8 cellular contexts compared by ENCODE assay signal in the genomic region with DNA sequence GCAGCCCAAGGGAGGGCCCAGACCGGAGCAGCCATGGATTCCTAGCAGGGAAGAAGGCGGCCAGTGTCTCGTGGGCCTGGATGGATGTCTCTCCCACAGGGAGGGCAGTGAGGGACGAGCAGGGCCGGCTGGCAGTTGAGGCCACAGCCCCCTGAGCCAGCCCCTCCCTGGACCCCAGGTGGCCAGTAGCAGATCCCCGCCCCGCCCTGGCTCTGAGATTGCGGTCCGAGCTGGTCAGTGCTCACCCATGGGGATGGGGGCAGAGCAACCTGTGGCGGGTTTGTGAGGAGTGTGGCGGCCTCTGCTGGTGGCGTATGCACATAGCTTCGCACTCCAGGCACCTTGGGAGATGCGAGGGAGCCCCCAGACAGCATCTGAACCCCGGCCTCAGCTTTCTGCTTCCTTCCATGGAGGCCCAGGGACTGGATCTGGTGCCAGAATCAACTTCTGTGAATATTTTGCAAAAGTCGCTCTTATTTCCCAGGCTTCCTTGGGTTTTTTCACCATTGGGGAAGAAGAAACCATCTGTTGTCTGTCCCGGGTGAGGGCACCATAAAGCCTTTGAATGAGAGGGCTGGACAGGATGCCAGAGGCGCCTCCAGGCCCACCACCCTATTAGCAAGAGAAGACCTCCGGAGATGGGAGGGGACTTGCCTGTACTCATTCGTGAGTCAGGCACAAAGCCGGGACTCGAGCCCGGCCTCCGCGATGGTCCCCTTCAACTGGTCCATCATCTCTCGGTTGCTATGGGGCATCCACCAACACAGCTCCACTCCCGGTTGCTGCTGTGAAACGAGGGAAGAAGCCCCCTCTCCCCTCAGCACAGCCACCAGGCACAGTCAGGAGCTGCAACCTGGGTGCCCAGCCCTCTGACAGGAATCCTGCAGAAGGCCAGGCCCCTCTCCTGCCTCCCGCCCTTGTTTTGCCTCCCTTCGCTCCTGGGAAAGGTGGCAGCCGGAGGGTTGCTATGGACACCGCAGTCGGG. TPM values are rescaled to one million over a fixed set of nuclear protein-coding genes. Genes with fewer than 3 reads are reported as not detected.
A peak's percentile ranks its signal among the peaks of the same experiment; 100 is the strongest.
DNase-seq lines count a peak whose midpoint lies in the region; ATAC-seq and TF ChIP-seq lines count a peak whose summit lies in the region.

No MANE protein-coding gene starts in this region.

- H3K4me3 ChIP-seq in lung = no peak overlapping the region

- ATAC-seq in HG03064 (IDR thresholded peaks at IDR 0.05; ENCODE audit: low read depth, unreplicated experiment) (peak; percentile 57), lung (ENCODE audit: insufficient read depth, low FRiP score) (peak; percentile 90), HG03159 (IDR thresholded peaks at IDR 0.05; ENCODE audit: unreplicated experiment) (no peak)

- no peak overlapping the region for H3K27ac ChIP-seq in lung (ENCODE audit: low read depth in 1 of 2, low read length in 1 of 2)

- peak; percentile 79 for TF ChIP-seq CTCF in lung (IDR thresholded peaks at IDR 0.05; ENCODE audit: control extremely low read depth, extremely low read depth)

- H3K4me1 ChIP-seq in lung (ENCODE audit: control insufficient read depth in 2 of 2, insufficient read depth in 2 of 2, low read length in 2 of 2) = no peaks in the 10 kb centered on the region

- no peaks in the 10 kb centered on the region for H3K9me3 ChIP-seq in lung (ENCODE audit: control insufficient read depth in 2 of 2, insufficient read depth in 1 of 2, low read length in 1 of 2)

- DNase-seq in DMS153 (lab: John Stamatoyannopoulos, UW) (peak; percentile 27), NCI-H526 (lab: John Stamatoyannopoulos, UW) (peak; percentile 50 to 96), dermis microvascular lymphatic vessel endothelial cell (ENCODE audit: low read depth in 2 of 2) (peak; percentile 51 to 81), lung (ENCODE audit: low spot score) (peak; percentile 78)
- DNase-seq in activated CD4-positive, alpha-beta T cell treated with anti-CD3 and anti-CD28 coated beads, Interleukin-2, amount 50 U/mL, for 24 hours (ENCODE audit: low read depth in 1 of 2, low spot score in 1 of 2) = peak; percentile 60 to 66
- DNase-seq in stimulated activated CD8-positive, alpha-beta memory T cell treated with anti-CD3 and anti-CD28 coated beads, Interleukin-12 subunit alpha, Interleukin-12 subunit beta, amount 100 ng/mL, for 4 hours (ENCODE audit: low read depth) = peak; percentile 55

- WGBS in lung, 2 donors = 49 to 55% methylated on average over 33 of the region's 33 CpGs

- no peaks in the 10 kb centered on the region for H3K36me3 ChIP-seq in lung (ENCODE audit: control insufficient read depth in 2 of 2, insufficient read depth in 2 of 2, low read length in 2 of 2)

- no peaks in the 10 kb centered on the region for H3K27me3 ChIP-seq in lung (ENCODE audit: control insufficient read depth, insufficient read depth)

RNA-seq across cellular contexts. Expression of a gene that starts 8.6 kb away (rescaled TPM):
- 1.0 and 1.8 TPM in 2 replicates for total RNA-seq in dermis microvascular lymphatic vessel endothelial cell
- total RNA-seq in lung = 1 to 10 TPM; 3.2 to 4.9 TPM
- polyA plus RNA-seq in lung = under 1 TPM; 0.47 to 0.55 TPM

RNA-seq across cellular contexts. Expression of a gene that starts 57.9 kb away (rescaled TPM):
- total RNA-seq in dermis microvascular lymphatic vessel endothelial cell (8.6 and 12.0 TPM in 2 replicates), lung (10 to 100 TPM; 18.4 to 48.8 TPM)
- polyA plus RNA-seq in lung = 10 to 100 TPM; 39.0 to 47.9 TPM

Comparison
In these comparisons a context has a peak if more than half of its experiments do, and no peak if none do; other contexts are left out.
1. DNase-seq: peak in every context shown above with its lines; median percentile 78 in lung; 73 in NCI-H526; 66 in dermis microvascular lymphatic vessel endothelial cell; 63 in activated CD4-positive, alpha-beta T cell treated with anti-CD3 and anti-CD28 coated beads, Interleukin-2, amount 50 U/mL, for 24 hours; 55 in stimulated activated CD8-positive, alpha-beta memory T cell treated with anti-CD3 and anti-CD28 coated beads, Interleukin-12 subunit alpha, Interleukin-12 subunit beta, amount 100 ng/mL, for 4 hours; 27 in DMS153.